In genomic region chr13:109790951-109791605, GRCh38 we compare ENCODE assay signal across 7 cellular contexts. TPM values are rescaled to one million over a fixed set of nuclear protein-coding genes. Genes with fewer than 3 reads are reported as not detected.
A peak's percentile ranks its signal among the peaks of the same experiment; 100 is the strongest.
DNase-seq lines count a peak whose midpoint lies in the region; ATAC-seq and TF ChIP-seq lines count a peak whose summit lies in the region.

No MANE protein-coding gene starts in this region.

- H3K36me3 Mint-ChIP-seq in progenitor cell of endocrine pancreas (ENCODE audit: insufficient read depth): no peaks in the 10 kb centered on the region

- H3K27me3 Mint-ChIP-seq in progenitor cell of endocrine pancreas: peaks cover 19% of the 10 kb centered on the region

- H3K27ac Mint-ChIP-seq in progenitor cell of endocrine pancreas: peak overlapping the region; percentile 10

- ATAC-seq in HG02610 (IDR thresholded peaks at IDR 0.05; ENCODE audit: unreplicated experiment): no peak

- peaks cover 10% of the 10 kb centered on the region for H3K4me1 Mint-ChIP-seq in progenitor cell of endocrine pancreas (ENCODE audit: low read depth)

- peak; percentile 45 for TF ChIP-seq CTCF in progenitor cell of endocrine pancreas (IDR thresholded peaks at IDR 0.05; ENCODE audit: unreplicated experiment)

- DNase-seq in ELF-1 (ENCODE audit: low read depth, low spot score) (peak; percentile 35), LHCN-M2 (ENCODE audit: low read depth) (peak; percentile 80), RPMI8226 (peak; percentile 75), dermis microvascular lymphatic vessel endothelial cell (ENCODE audit: low read depth in 2 of 2) (peak; percentile 33 to 41), progenitor cell of endocrine pancreas (ENCODE audit: low spot score, unreplicated experiment) (no peak)
- no peak for DNase-seq in stimulated activated CD4-positive, alpha-beta T cell treated with anti-CD3 and anti-CD28 coated beads, Interleukin-4, amount 100 ng/mL, for 24 hours

- no peaks in the 10 kb centered on the region for H3K9me3 Mint-ChIP-seq in progenitor cell of endocrine pancreas (ENCODE audit: low read depth)

- no peak overlapping the region for H3K4me3 Mint-ChIP-seq in progenitor cell of endocrine pancreas (ENCODE audit: low read depth)

RNA-seq across cellular contexts. Expression of gene IRS2, which starts 4.7 kb away (rescaled TPM):
- 37.8 and 46.7 TPM in 2 replicates for total RNA-seq in LHCN-M2 (2014; rRNA removed)
- 17.9 TPM for polyA plus RNA-seq in LHCN-M2 (2012)
- total RNA-seq in dermis microvascular lymphatic vessel endothelial cell: 0.39 and 1.5 TPM in 2 replicates
- total RNA-seq in progenitor cell of endocrine pancreas: 11.9 and 12.5 TPM in 2 replicates

Comparison
In these comparisons a context has a peak if more than half of its experiments do, and no peak if none do; other contexts are left out.
1. DNase-seq: peak in ELF-1 (single experiment), LHCN-M2 (single experiment), RPMI8226 (single experiment) and dermis microvascular lymphatic vessel endothelial cell (2 of 2); none in progenitor cell of endocrine pancreas (single experiment) and stimulated activated CD4-positive, alpha-beta T cell treated with anti-CD3 and anti-CD28 coated beads, Interleukin-4, amount 100 ng/mL, for 24 hours (single experiment).